Comparison of ENCODE assay signal across 2 cellular contexts in the genomic region with DNA sequence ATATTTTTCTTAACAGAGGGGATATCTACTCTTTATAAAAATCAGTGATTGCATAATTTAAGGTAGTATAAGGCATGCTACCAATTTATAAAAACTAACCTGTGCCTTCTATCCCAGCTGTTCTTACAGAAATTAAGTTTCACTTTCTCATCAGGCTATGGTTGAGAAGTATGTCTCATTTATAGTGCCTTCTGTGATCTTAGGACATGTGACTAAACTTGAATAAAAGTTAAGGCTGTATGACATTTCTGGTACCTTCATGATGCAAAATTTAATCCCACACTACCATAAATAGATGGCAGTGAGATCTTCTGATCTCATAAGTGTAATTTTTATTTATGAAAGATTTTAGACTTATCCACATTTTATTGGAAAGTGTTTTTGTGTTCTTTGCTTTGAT.
TF ChIP-seq lines count a peak whose summit lies in the region.

No MANE protein-coding gene starts in this region.

TF ChIP-seq in SK-N-SH, 30 proteins besides CTCF, POLR2A, EP300 and RAD21 (continued from another document):
- TF ChIP-seq, protein P1, sequence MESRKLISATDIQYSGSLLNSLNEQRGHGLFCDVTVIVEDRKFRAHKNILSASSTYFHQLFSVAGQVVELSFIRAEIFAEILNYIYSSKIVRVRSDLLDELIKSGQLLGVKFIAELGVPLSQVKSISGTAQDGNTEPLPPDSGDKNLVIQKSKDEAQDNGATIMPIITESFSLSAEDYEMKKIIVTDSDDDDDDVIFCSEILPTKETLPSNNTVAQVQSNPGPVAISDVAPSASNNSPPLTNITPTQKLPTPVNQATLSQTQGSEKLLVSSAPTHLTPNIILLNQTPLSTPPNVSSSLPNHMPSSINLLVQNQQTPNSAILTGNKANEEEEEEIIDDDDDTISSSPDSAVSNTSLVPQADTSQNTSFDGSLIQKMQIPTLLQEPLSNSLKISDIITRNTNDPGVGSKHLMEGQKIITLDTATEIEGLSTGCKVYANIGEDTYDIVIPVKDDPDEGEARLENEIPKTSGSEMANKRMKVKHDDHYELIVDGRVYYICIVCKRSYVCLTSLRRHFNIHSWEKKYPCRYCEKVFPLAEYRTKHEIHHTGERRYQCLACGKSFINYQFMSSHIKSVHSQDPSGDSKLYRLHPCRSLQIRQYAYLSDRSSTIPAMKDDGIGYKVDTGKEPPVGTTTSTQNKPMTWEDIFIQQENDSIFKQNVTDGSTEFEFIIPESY (IDR thresholded peaks at IDR 0.05; ENCODE audit: borderline replicate concordance, low read depth) = no peak
- TF ChIP-seq REST (IDR thresholded peaks at IDR 0.05; ENCODE audit: low read depth, low read length) (no peak), JUND (IDR thresholded peaks at IDR 0.05) (no peak), GABPA (IDR thresholded peaks at IDR 0.05; ENCODE audit: low read depth) (no peak), TCF12 (IDR thresholded peaks at IDR 0.05) (no peak), CHD2 (IDR thresholded peaks at IDR 0.05; ENCODE audit: low read length, partially characterized antibody) (no peak), USF1 (IDR thresholded peaks at IDR 0.05; ENCODE audit: borderline replicate concordance, low read depth) (no peak), FOXJ3 (CRISPR knock-in tag; IDR thresholded peaks at IDR 0.05) (no peak), YY1 (IDR thresholded peaks at IDR 0.05; ENCODE audit: low read depth) (no peak), SMC3 (IDR thresholded peaks at IDR 0.05; ENCODE audit: low read depth, low read length) (no peak)
TF ChIP-seq in SK-N-SH: peak in this region for 0.

TF ChIP-seq in SK-N-SH treated with all-trans-retinoic acid at 6 μM for 48 hours, 23 proteins besides CTCF, POLR2A, EP300 and RAD21 (continued from another document):
- TF ChIP-seq RARB (CRISPR knock-in tag; IDR thresholded peaks at IDR 0.05) (no peak), OSR1 (CRISPR knock-in tag; IDR thresholded peaks at IDR 0.05) (no peak)
- TF ChIP-seq, protein P2, sequence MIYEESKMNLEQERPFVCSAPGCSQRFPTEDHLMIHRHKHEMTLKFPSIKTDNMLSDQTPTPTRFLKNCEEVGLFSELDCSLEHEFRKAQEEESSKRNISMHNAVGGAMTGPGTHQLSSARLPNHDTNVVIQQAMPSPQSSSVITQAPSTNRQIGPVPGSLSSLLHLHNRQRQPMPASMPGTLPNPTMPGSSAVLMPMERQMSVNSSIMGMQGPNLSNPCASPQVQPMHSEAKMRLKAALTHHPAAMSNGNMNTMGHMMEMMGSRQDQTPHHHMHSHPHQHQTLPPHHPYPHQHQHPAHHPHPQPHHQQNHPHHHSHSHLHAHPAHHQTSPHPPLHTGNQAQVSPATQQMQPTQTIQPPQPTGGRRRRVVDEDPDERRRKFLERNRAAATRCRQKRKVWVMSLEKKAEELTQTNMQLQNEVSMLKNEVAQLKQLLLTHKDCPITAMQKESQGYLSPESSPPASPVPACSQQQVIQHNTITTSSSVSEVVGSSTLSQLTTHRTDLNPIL (CRISPR knock-in tag; IDR thresholded peaks at IDR 0.05; ENCODE audit: low read depth) = no peak
